ENCODE assay signal across 9 cellular contexts in genomic region chr10:14742815-14743214, GRCh38. TPM values are rescaled to one million over a fixed set of nuclear protein-coding genes. Genes with fewer than 3 reads are reported as not detected.
DNase-seq lines count a peak whose midpoint lies in the region; ATAC-seq and TF ChIP-seq lines count a peak whose summit lies in the region.
"Had no signal": no experiment of that assay in that cellular context is flagged by ENCODE, and none has a peak within 500 bp of the region (broad histone marks: within the 10 kb centered on the region; RNA-seq: fewer than 3 reads in every experiment).

No MANE protein-coding gene starts in this region.

- POLR2A ChIA-PET in CD4-positive, alpha-beta T cell (lab: Charles Lee), result interaction anchor here (0.7 to 0.8 kb wide), 2 partner anchors 10 to 12 kb away, joined by 3 to 4 read pairs; no protein-coding TSS in a partner anchor
- POLR2A ChIA-PET in GM10248 (lab: Yijun Ruan, JAX), result no interaction called here

- DNase-seq in CD4-positive, alpha-beta T cell, result no peak
- no peak for DNase-seq in activated naive CD4-positive, alpha-beta T cell treated with anti-CD3 and anti-CD28 coated beads, Interleukin-2, amount 50 U/mL, for 72 hours (ENCODE audit: low spot score in 2 of 2)
- DNase-seq in hepatic stellate cell (ENCODE audit: low spot score) (no peak), A172 (ENCODE audit: low spot score) (no peak), GM10248 (ENCODE audit: extremely low spot score) (no peak), cerebellum (ENCODE audit: low spot score) (no peak)

- intact Hi-C loops in CD4-positive, alpha-beta T cell (cut with DNase I, micrococcal nuclease), result no loop called here

- CTCF ChIA-PET in CD4-positive, alpha-beta T cell (lab: Charles Lee), result no interaction called here
- CTCF ChIA-PET in GM10248 (lab: Yijun Ruan, JAX), result interaction anchor here (1.4 to 1.8 kb wide), 2 partner anchors 9 to 12 kb away, joined by 5 to 6 read pairs; no protein-coding TSS in a partner anchor

- H3K27ac Mint-ChIP-seq in CD4-positive, alpha-beta T cell, result peak overlapping the region; percentile 0
- peak overlapping the region; percentile 27 to 79 for H3K27ac Mint-ChIP-seq in activated naive CD4-positive, alpha-beta T cell treated with anti-CD3 and anti-CD28 coated beads, Interleukin-2, amount 50 U/mL, for 72 hours

- no peak overlapping the region for H3K27ac ChIP-seq in CD4-positive, alpha-beta T cell (ENCODE audit: low read depth, low read length)

- peaks cover 28% of the 10 kb centered on the region for H3K4me1 Mint-ChIP-seq in CD4-positive, alpha-beta T cell (ENCODE audit: low read depth)

- H3K9me3 Mint-ChIP-seq in CD4-positive, alpha-beta T cell, result peaks cover 8% of the 10 kb centered on the region
- peaks cover 29 to 33% of the 10 kb centered on the region in 2 donors for H3K9me3 Mint-ChIP-seq in activated naive CD4-positive, alpha-beta T cell treated with anti-CD3 and anti-CD28 coated beads, Interleukin-2, amount 50 U/mL, for 72 hours

- no peak for TF ChIP-seq CTCF in CD4-positive, alpha-beta T cell (IDR thresholded peaks at IDR 0.05)
- TF ChIP-seq CTCF in GM10248 (IDR thresholded peaks at IDR 0.05; ENCODE audit: control extremely low read depth, extremely low read depth, low read depth, missing control alignments), result no peak

- ATAC-seq in CD4-positive, alpha-beta T cell (ENCODE audit: poor library complexity), result no peak
- ATAC-seq in GM19324 (IDR thresholded peaks at IDR 0.05; ENCODE audit: low FRiP score, unreplicated experiment), result peak; percentile 69
- ATAC-seq in HG03159 (IDR thresholded peaks at IDR 0.05; ENCODE audit: unreplicated experiment), result peak; percentile 72
- peak; percentile 49 to 95 for ATAC-seq in activated naive CD4-positive, alpha-beta T cell treated with anti-CD3 and anti-CD28 coated beads, Interleukin-2, amount 50 U/mL, for 72 hours

- no peaks in the 10 kb centered on the region for H3K36me3 Mint-ChIP-seq in CD4-positive, alpha-beta T cell (ENCODE audit: low read depth)
- peaks cover 28% of the 10 kb centered on the region in 2 donors for H3K36me3 Mint-ChIP-seq in activated naive CD4-positive, alpha-beta T cell treated with anti-CD3 and anti-CD28 coated beads, Interleukin-2, amount 50 U/mL, for 72 hours

- H3K4me3 Mint-ChIP-seq in CD4-positive, alpha-beta T cell, result no peak overlapping the region

- no peaks in the 10 kb centered on the region for H3K9me3 ChIP-seq in CD4-positive, alpha-beta T cell (ENCODE audit: control insufficient read depth, low read length)
- H3K9me3 ChIP-seq: Peyer's patch had no signal

- H3K27me3 ChIP-seq in CD4-positive, alpha-beta T cell (ENCODE audit: control insufficient read depth, insufficient read depth, low read length), result no peaks in the 10 kb centered on the region
- H3K27me3 ChIP-seq: Peyer's patch had no signal

- H3K27me3 Mint-ChIP-seq in CD4-positive, alpha-beta T cell, result no peaks in the 10 kb centered on the region

RNA-seq across cellular contexts. Expression of gene FAM107B, which starts 31.9 kb away (rescaled TPM):
- total RNA-seq in CD4-positive, alpha-beta T cell, result 100 to 1,000 TPM; 261 to 262 TPM
- 100 to 1,000 TPM; 108 to 188 TPM for total RNA-seq in activated naive CD4-positive, alpha-beta T cell treated with anti-CD3 and anti-CD28 coated beads, Interleukin-2, amount 50 U/mL, for 72 hours
- total RNA-seq in A172 (2014; rRNA removed; shearing (Covaris generic)), result 18.2 and 24.3 TPM in 2 replicates
- total RNA-seq in cerebellum, result 49.0 TPM
